ENCODE assay signal across 8 cellular contexts in the genomic region with DNA sequence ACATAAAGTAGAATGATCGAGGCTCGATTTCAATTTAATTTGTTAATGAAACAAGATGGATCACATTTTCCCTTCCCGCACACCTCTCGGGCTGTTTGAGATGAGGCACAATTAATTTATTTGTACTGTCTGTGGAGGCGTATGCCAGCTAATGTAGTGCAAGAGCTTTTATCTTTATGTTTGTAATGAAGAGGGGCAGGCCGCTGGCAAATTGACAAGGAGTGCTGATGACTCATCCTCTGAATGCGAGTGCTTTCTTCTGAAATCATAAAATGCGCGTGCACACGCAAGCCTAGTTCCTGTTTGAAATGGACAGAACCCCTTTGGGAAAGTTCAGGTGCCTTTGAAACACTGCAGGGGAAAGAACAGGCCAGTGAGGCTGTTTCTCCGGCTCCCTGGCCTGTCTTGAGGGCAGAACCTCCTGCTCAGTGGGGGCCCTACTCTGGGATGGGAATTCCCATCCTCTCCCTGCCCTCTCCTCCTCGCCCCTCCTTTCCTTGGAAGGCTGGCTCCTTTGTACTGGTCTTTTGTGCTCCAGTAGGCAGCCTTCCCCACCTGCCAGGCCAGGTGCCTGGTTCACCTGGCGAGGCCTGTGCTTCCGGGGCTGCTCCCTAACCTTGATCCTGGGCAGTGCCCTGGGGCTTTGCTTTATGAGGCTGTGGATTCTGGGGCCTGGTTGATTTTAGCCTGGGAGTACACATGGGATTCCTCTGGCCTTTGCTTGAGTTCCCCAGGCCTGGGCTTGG. TPM values are rescaled to one million over a fixed set of nuclear protein-coding genes. Genes with fewer than 3 reads are reported as not detected.
DNase-seq lines count a peak whose midpoint lies in the region; ATAC-seq and TF ChIP-seq lines count a peak whose summit lies in the region.

No MANE protein-coding gene starts in this region.

- POLR2A ChIA-PET in activated CD4-positive, alpha-beta T cell treated with anti-CD3 and anti-CD28 coated beads for 36 hours (lab: Charles Lee), result no interaction called here
- POLR2A ChIA-PET in Panc1 (lab: Charles Lee), result no interaction called here

- CTCF ChIA-PET in activated CD4-positive, alpha-beta T cell treated with anti-CD3 and anti-CD28 coated beads for 36 hours (lab: Charles Lee), result no interaction called here
- CTCF ChIA-PET in Panc1 (lab: Charles Lee), result no interaction called here

- no peak overlapping the region for H3K4me3 ChIP-seq in Panc1 (ENCODE audit: low read depth in 2 of 2, low read length in 2 of 2)

- peak overlapping the region; percentile 60 for H3K27ac ChIP-seq in Panc1 (ENCODE audit: low read length)

- H3K4me1 ChIP-seq in Panc1 (ENCODE audit: control insufficient read depth, insufficient read depth, low read length), result peaks cover 85% of the 10 kb centered on the region

- BruUV-seq in Panc1 (replicated peaks; lab: Mats Ljungman, UMichigan), result no TSS peak

- in situ Hi-C loops in Panc1 (cut with HindIII; ENCODE audit: low pct_unique_long_range_greater_than_20kb, low sequenced_read_pairs), result no loop called here

- intact Hi-C loops in activated CD4-positive, alpha-beta T cell treated with anti-CD3 and anti-CD28 coated beads for 36 hours (cut with DNase I, micrococcal nuclease), result no loop called here
- intact Hi-C loops in Panc1 (cut with micrococcal nuclease; ENCODE audit: unreplicated experiment), result no loop called here

- no peak overlapping the region for H3K27ac Mint-ChIP-seq in activated CD4-positive, alpha-beta T cell treated with anti-CD3 and anti-CD28 coated beads for 36 hours

- peaks cover 65% of the 10 kb centered on the region for H3K27me3 Mint-ChIP-seq in activated CD4-positive, alpha-beta T cell treated with anti-CD3 and anti-CD28 coated beads for 36 hours

- H3K9me3 ChIP-seq in Panc1 (ENCODE audit: control insufficient read depth, insufficient read depth, low read depth, low read length), result no peaks in the 10 kb centered on the region

- no peaks in the 10 kb centered on the region for H3K27me3 ChIP-seq in Panc1 (ENCODE audit: control insufficient read depth, insufficient read depth, low read length)

- no peaks in the 10 kb centered on the region for H3K36me3 ChIP-seq in Panc1 (ENCODE audit: control insufficient read depth, insufficient read depth, low read length)

- DNase-seq in activated CD4-positive, alpha-beta T cell treated with anti-CD3 and anti-CD28 coated beads for 36 hours, result peak; percentile 14
- DNase-seq in activated CD4-positive, alpha-beta T cell treated with anti-CD3 and anti-CD28 coated beads, Interleukin-2, amount 50 U/mL, for 1 hour, result no peak
- no peak for DNase-seq in Panc1 (ENCODE audit: low read depth, low spot score)
- peak; percentile 76 for DNase-seq in fibroblast of gingiva (ENCODE audit: low read depth)
- peak; percentile 83 for DNase-seq in non-pigmented ciliary epithelial cell (ENCODE audit: low read depth)
- DNase-seq in occipital lobe (lab: John Stamatoyannopoulos, UW), result no peak

- no peaks in the 10 kb centered on the region for H3K4me1 Mint-ChIP-seq in activated CD4-positive, alpha-beta T cell treated with anti-CD3 and anti-CD28 coated beads for 36 hours

- H3K9me3 Mint-ChIP-seq in activated CD4-positive, alpha-beta T cell treated with anti-CD3 and anti-CD28 coated beads for 36 hours (ENCODE audit: low read depth), result no peaks in the 10 kb centered on the region

- ATAC-seq in activated CD4-positive, alpha-beta T cell treated with anti-CD3 and anti-CD28 coated beads for 36 hours, result no peak
- ATAC-seq in Panc1, result peak; percentile 59
- ATAC-seq in GM21423 (IDR thresholded peaks at IDR 0.05; ENCODE audit: unreplicated experiment), result no peak
- ATAC-seq in GM18520 (IDR thresholded peaks at IDR 0.05; ENCODE audit: unreplicated experiment), result no peak

- H3K36me3 Mint-ChIP-seq in activated CD4-positive, alpha-beta T cell treated with anti-CD3 and anti-CD28 coated beads for 36 hours (ENCODE audit: low read depth), result no peaks in the 10 kb centered on the region

- no peak for TF ChIP-seq CTCF in Panc1 (IDR thresholded peaks at IDR 0.05)

- no peak overlapping the region for H3K4me3 Mint-ChIP-seq in activated CD4-positive, alpha-beta T cell treated with anti-CD3 and anti-CD28 coated beads for 36 hours

RNA-seq across cellular contexts. Expression of gene TEAD1, which starts 50.3 kb away (rescaled TPM):
- total RNA-seq in activated CD4-positive, alpha-beta T cell treated with anti-CD3 and anti-CD28 coated beads for 36 hours, result under 1 TPM; 0.59 to 0.65 TPM
- 102 TPM for total RNA-seq in Panc1 (2021; ENCODE audit: unreplicated experiment)
- polyA plus RNA-seq in Panc1 (2012; ENCODE audit: insufficient read length), result 37.0 TPM
- total RNA-seq in occipital lobe, result 25.7 TPM

Comparison
In these comparisons a context has a peak if more than half of its experiments do, and no peak if none do; other contexts are left out.
1. DNase-seq: peak in activated CD4-positive, alpha-beta T cell treated with anti-CD3 and anti-CD28 coated beads for 36 hours (single experiment), fibroblast of gingiva (single experiment) and non-pigmented ciliary epithelial cell (single experiment); none in activated CD4-positive, alpha-beta T cell treated with anti-CD3 and anti-CD28 coated beads, Interleukin-2, amount 50 U/mL, for 1 hour (single experiment), Panc1 (single experiment) and occipital lobe (single experiment).
2. RNA of gene TEAD1, which starts 50.3 kb away (total RNA-seq): 102 TPM in Panc1 (single experiment) and 25.7 TPM in occipital lobe (single experiment); 0.59 to 0.65 TPM in activated CD4-positive, alpha-beta T cell treated with anti-CD3 and anti-CD28 coated beads for 36 hours; every median in the first group is over 10 times any median in the second.